In the genomic region with DNA sequence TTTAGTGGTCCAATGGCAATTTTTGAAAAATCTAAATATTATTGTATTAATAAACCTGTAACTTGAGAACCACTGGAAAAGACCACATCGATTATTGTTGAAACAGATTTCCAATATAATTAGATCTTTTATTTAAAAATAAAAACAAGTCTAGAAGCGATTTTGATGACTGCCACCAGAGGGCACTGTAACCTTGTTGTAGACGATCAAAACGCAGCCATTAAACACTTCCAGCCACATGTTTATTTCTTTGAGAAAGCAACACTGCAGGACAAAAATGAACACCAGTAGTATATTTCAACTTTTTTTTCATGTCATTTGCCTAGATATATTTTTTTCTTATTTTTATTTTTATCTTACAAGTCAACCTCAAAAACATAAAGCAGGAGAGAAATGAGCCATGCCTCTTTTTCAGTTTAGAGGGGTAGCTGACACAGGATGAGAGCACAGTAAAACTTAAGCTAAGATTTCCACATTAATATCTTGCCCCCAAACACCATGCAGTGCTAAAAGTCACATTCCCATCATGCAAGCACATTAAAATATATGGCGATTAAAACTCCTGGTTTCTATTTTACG, we compare ENCODE assay signal across 8 cellular contexts.
DNase-seq lines count a peak whose midpoint lies in the region; ATAC-seq lines count a peak whose summit lies in the region.

No MANE protein-coding gene starts in this region.

- no peak overlapping the region for H3K27ac Mint-ChIP-seq in activated naive CD8-positive, alpha-beta T cell treated with anti-CD3 and anti-CD28 coated beads, Interleukin-2, amount 50 U/mL, for 24 hours

- peaks cover 5% of the 10 kb centered on the region for H3K36me3 Mint-ChIP-seq in activated naive CD8-positive, alpha-beta T cell treated with anti-CD3 and anti-CD28 coated beads, Interleukin-2, amount 50 U/mL, for 24 hours (ENCODE audit: low read depth)

- DNase-seq in ELR (ENCODE audit: low read depth) (peak; percentile 75), NAMALWA (ENCODE audit: low spot score) (peak; percentile 65), SKM-1 treated with dmso at 0.1 percent for 144 hours (lab: John Stamatoyannopoulos, UW; ENCODE audit: unreplicated experiment) (peak; percentile 69), iPS-NIHi7 (ENCODE audit: extremely low spot score) (peak; percentile 22), NCI-H226 (no peak)
- peak; percentile 63 for DNase-seq in activated naive CD8-positive, alpha-beta T cell treated with anti-CD3 and anti-CD28 coated beads, Interleukin-2, amount 50 U/mL, for 24 hours
- DNase-seq in stimulated activated CD4-positive, alpha-beta T cell treated with anti-CD3 and anti-CD28 coated beads, Interleukin-1b, Interleukin-23, amount 100 ng/mL, for 48 hours, result peak; percentile 57

- H3K9me3 Mint-ChIP-seq in activated naive CD8-positive, alpha-beta T cell treated with anti-CD3 and anti-CD28 coated beads, Interleukin-2, amount 50 U/mL, for 24 hours, result no peaks in the 10 kb centered on the region

- H3K4me3 Mint-ChIP-seq in activated naive CD8-positive, alpha-beta T cell treated with anti-CD3 and anti-CD28 coated beads, Interleukin-2, amount 50 U/mL, for 24 hours, result no peak overlapping the region

- H3K27me3 Mint-ChIP-seq in activated naive CD8-positive, alpha-beta T cell treated with anti-CD3 and anti-CD28 coated beads, Interleukin-2, amount 50 U/mL, for 24 hours, result no peaks in the 10 kb centered on the region

- H3K4me1 Mint-ChIP-seq in activated naive CD8-positive, alpha-beta T cell treated with anti-CD3 and anti-CD28 coated beads, Interleukin-2, amount 50 U/mL, for 24 hours, result peaks cover 44% of the 10 kb centered on the region

- ATAC-seq in activated naive CD8-positive, alpha-beta T cell treated with anti-CD3 and anti-CD28 coated beads, Interleukin-2, amount 50 U/mL, for 24 hours, result no peak
- no peak for ATAC-seq in HG03521 (IDR thresholded peaks at IDR 0.05; ENCODE audit: unreplicated experiment)
